ENCODE assay signal across 22 cellular contexts in the genomic region with DNA sequence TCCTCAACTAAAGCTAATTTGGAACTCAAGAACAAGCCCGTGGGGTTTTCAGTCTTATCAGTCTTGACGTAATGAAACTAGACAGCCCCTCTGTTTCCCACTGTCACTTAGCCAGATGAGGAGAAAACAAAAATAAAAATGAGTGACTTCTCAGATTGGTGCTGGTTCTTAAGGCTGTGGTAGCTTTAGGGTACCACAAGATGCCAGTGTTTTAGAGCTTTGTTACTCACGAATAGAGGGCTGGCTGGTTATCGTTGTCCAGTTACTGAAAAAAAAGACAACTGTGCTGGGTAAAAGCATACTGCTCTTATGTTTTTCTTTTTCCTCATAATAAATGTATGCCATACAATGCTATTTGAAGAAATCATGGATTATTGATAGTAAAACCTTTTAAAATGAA.
"Had no signal": no experiment of that assay in that cellular context is flagged by ENCODE, and none has a peak within 500 bp of the region (broad histone marks: within the 10 kb centered on the region; RNA-seq: fewer than 3 reads in every experiment).

No MANE protein-coding gene starts in this region.

- H3K27ac ChIP-seq: hepatocyte, spleen, suprapubic skin, tibial artery, VCaP had no signal

- H2AFZ ChIP-seq: hepatocyte had no signal

- H3K4me2 ChIP-seq: hepatocyte had no signal

- H3K36me3 ChIP-seq: spleen, suprapubic skin, tibial artery had no signal

- H3K27me3 ChIP-seq: hepatocyte, spleen, suprapubic skin, tibial artery had no signal

- H3K9me3 ChIP-seq: suprapubic skin, tibial artery had no signal

- H3K79me2 ChIP-seq: hepatocyte had no signal

- H3K4me1 ChIP-seq: spleen, suprapubic skin, tibial artery had no signal

- ATAC-seq: activated CD8-positive, alpha-beta T cell treated with anti-CD3 and anti-CD28 coated beads for 36 hours; activated naive CD8-positive, alpha-beta T cell treated with anti-CD3 and anti-CD28 coated beads, Interleukin-2, amount 50 U/mL, for 24 hours; left colon; naive thymus-derived CD8-positive, alpha-beta T cell; right cardiac atrium had no signal

- H3K4me3 ChIP-seq: hepatocyte, spleen, suprapubic skin, tibial artery had no signal

- DNase-seq: activated CD4-positive, alpha-beta T cell treated with anti-CD3 and anti-CD28 coated beads, Interleukin-2, amount 10 ng/mL, durations not matched to agents 7 days and 5 days; activated CD4-positive, CD25-positive, alpha-beta regulatory T cell treated with anti-CD3 and anti-CD28 coated beads, Interleukin-2, amount 50 U/mL, for 72 hours; activated CD8-positive, alpha-beta T cell treated with anti-CD3 and anti-CD28 coated beads for 36 hours; activated naive CD8-positive, alpha-beta T cell treated with anti-CD3 and anti-CD28 coated beads, Interleukin-2, amount 50 U/mL, for 24 hours; activated T-cell treated with anti-CD3 and anti-CD28 coated beads, Interleukin-2, amount 50 U/mL, for 48 hours; amygdala; dermis blood vessel endothelial cell; effector CD4-positive, alpha-beta T cell; immature natural killer cell; kidney; left colon; midbrain; naive thymus-derived CD8-positive, alpha-beta T cell; occipital lobe; right cardiac atrium; spleen; stimulated activated naive CD4-positive, alpha-beta T cell; T-helper 9 cell; tibial artery had no signal
